Comparison of ENCODE assay signal across 8 cellular contexts in genomic region chr3:58414538-58415197, GRCh38. TPM values are rescaled to one million over a fixed set of nuclear protein-coding genes. Genes with fewer than 3 reads are reported as not detected.
DNase-seq lines count a peak whose midpoint lies in the region; ATAC-seq, FAIRE-seq and TF ChIP-seq lines count a peak whose summit lies in the region.

No MANE protein-coding gene starts in this region.

- no TSS peak for BruUV-seq in GM12878 (replicated peaks; lab: Mats Ljungman, UMichigan)

- peak; percentile 74 for ATAC-seq in GM12878

- peak; percentile 80 for TF ChIP-seq RAD21 in GM12878 (IDR thresholded peaks at IDR 0.05; ENCODE audit: insufficient read depth, low read depth, low read length)

- intact Hi-C loops in GM12878 (cut with micrococcal nuclease; ENCODE audit: unreplicated experiment) = loop anchor here (1.0 to 5.0 kb wide), 4 partner anchors 81 to 227 kb away; partner anchors contain the start of genes HTD2 and RPP14

- H3K9ac ChIP-seq in SK-N-MC (ENCODE audit: insufficient read length) (no peak overlapping the region), GM12878 (ENCODE audit: control insufficient read depth, insufficient read depth, low read length) (no peak overlapping the region)

- no peak overlapping the region for H3K4me2 ChIP-seq in GM12878 (ENCODE audit: control insufficient read depth, insufficient read depth)

- peaks cover 9% of the 10 kb centered on the region for H3K4me1 ChIP-seq in GM12878 (ENCODE audit: control insufficient read depth, insufficient read depth, low read length)

- peak; percentile 84 for FAIRE-seq in GM12878 (lab: Jason Lieb, UNC)

- TF ChIP-seq EP300 in GM12878 (IDR thresholded peaks at IDR 0.05; ENCODE audit: borderline replicate concordance in 1 of 2, control insufficient read depth in 1 of 2, low read depth in 2 of 2, low read length in 2 of 2) = no peak

- H3K4me3 ChIP-seq in SK-N-MC = no peak overlapping the region
- H3K4me3 ChIP-seq in GM12878 = no peak overlapping the region

- CTCF ChIA-PET in GM12878 (lab: Yijun Ruan, JAX) = interaction anchor here (0.7 to 5.9 kb wide), 26 partner anchors 9 to 695 kb away, joined by 3 to 112 read pairs (median 5); partner anchors contain the start of genes HTD2, KCTD6, PDHB and PXK

- in situ Hi-C loops in KBM-7 (cut with MboI; ENCODE audit: low pct_unique_long_range_greater_than_20kb, low sequenced_read_pairs) (no loop called here), GM12878 (cut with MboI) (loop anchor here (5.0 kb wide), 2 partner anchors 87 to 232 kb away; no protein-coding TSS in a partner anchor)

- RAD21 ChIA-PET in GM12878 (lab: Charles Lee; ENCODE audit: unreplicated experiment) = interaction anchor here (1.0 to 2.9 kb wide), 9 partner anchors 16 to 236 kb away, joined by 3 to 35 read pairs (median 5); partner anchors contain the start of genes HTD2 and RPP14

- SMC1A ChIA-PET in GM12878 (lab: Charles Lee; ENCODE audit: uncharacterized antibody, unreplicated experiment) = interaction anchor here (0.7 to 7.5 kb wide), 20 partner anchors 9 to 238 kb away, joined by 3 to 81 read pairs (median 6); partner anchors contain the start of genes HTD2, PDHB, PXK and RPP14

- DNase-seq in NCI-H1092 treated with DMSO at 0.1 percent for 48 hours (lab: John Stamatoyannopoulos, UW) = peak; percentile 24
- DNase-seq in NCI-H1092 (lab: John Stamatoyannopoulos, UW) = no peak
- peak; percentile 84 for DNase-seq in KBM-7
- DNase-seq in SK-N-MC (ENCODE audit: low read depth, low spot score) = peak; percentile 14
- DNase-seq in GM12878 (ENCODE audit: low read depth, low spot score) = no peak
- peak; percentile 41 for DNase-seq in iPS-NIHi11 (ENCODE audit: low spot score)
- DNase-seq in stimulated activated CD4-positive, alpha-beta T cell treated with anti-CD3 and anti-CD28 coated beads, Interleukin-15, amount 100 ng/mL, for 24 hours = peak; percentile 58
- DNase-seq in cortex of kidney (lab: John Stamatoyannopoulos, UW) = no peak

- H3K36me3 ChIP-seq in SK-N-MC (ENCODE audit: insufficient read depth, low read length) = no peaks in the 10 kb centered on the region
- H3K36me3 ChIP-seq in GM12878 (ENCODE audit: control insufficient read depth in 2 of 2, insufficient read depth in 2 of 2, low read length in 1 of 2) = peaks cover 0 to 4% of the 10 kb centered on the region in 2 experiments; a peak in 3 of 4 replicates

- H4K20me1 ChIP-seq in GM12878 (ENCODE audit: control insufficient read depth, insufficient read depth) = no peaks in the 10 kb centered on the region

- H3K9me3 ChIP-seq in SK-N-MC (ENCODE audit: low read depth, low read length) (no peaks in the 10 kb centered on the region), GM12878 (replicated peaks; ENCODE audit: control insufficient read depth, insufficient read depth, low read length) (no peaks in the 10 kb centered on the region)

- no peaks in the 10 kb centered on the region for H3K27me3 ChIP-seq in GM12878 (replicated peaks in 1 of 2; ENCODE audit: control insufficient read depth in 2 of 2, insufficient read depth in 2 of 2, low read length in 1 of 2)

- peak; percentile 63 to 72 (median 71) for TF ChIP-seq CTCF in GM12878 (IDR thresholded peaks at IDR 0.05 in 2 of 3, conservative IDR thresholded peaks at IDR 0.05 in 1 of 3; ENCODE audit: control insufficient read depth in 2 of 3, extremely low read depth in 1 of 3, insufficient read depth in 1 of 3, low read depth in 3 of 3, low read length in 3 of 3)

- H3K27ac ChIP-seq in SK-N-MC (no peak overlapping the region), GM12878 (ENCODE audit: control insufficient read depth, insufficient read depth) (no peak overlapping the region)

- no peak for TF ChIP-seq POLR2A in GM12878 (IDR thresholded peaks at IDR 0.05; ENCODE audit: low read depth, low read length)

- POLR2A ChIA-PET in GM12878 (lab: Charles Lee) = interaction anchor here (0.8 to 0.9 kb wide), 2 partner anchors 9 to 15 kb away, joined by 3 read pairs; no protein-coding TSS in a partner anchor

- no peak overlapping the region for H2AFZ ChIP-seq in GM12878 (ENCODE audit: control insufficient read depth, low read depth, low read length)

- no peaks in the 10 kb centered on the region for H3K79me2 ChIP-seq in GM12878 (ENCODE audit: control insufficient read depth, insufficient read depth, low read length)

TF ChIP-seq in GM12878, 131 proteins besides CTCF, POLR2A, EP300 and RAD21 (continues in another document):
- TF ChIP-seq SREBF1 (IDR thresholded peaks at IDR 0.05; ENCODE audit: low read length) = no peak
- 0 out of 2 replicates have a peak, but pooled peaks have one; percentile 25 for TF ChIP-seq FOXM1 (IDR thresholded peaks at IDR 0.05; ENCODE audit: low read depth, low read length)
- no peak for TF ChIP-seq BRCA1 (IDR thresholded peaks at IDR 0.05; ENCODE audit: low read depth, low read length)
- TF ChIP-seq TCF7 (IDR thresholded peaks at IDR 0.05; ENCODE audit: borderline replicate concordance) = no peak
- no peak for TF ChIP-seq RB1 (IDR thresholded peaks at IDR 0.05; ENCODE audit: borderline replicate concordance)
- TF ChIP-seq STAT1 (conservative IDR thresholded peaks at IDR 0.05) = 0 out of 2 replicates have a peak, but pooled peaks have one; percentile 41
- TF ChIP-seq ZSCAN29 (IDR thresholded peaks at IDR 0.05) = no peak
- peak; percentile 33; the same call in 1 of the 2 replicates for TF ChIP-seq YY1 (IDR thresholded peaks at IDR 0.05; ENCODE audit: low read depth, low read length)
- TF ChIP-seq, protein P1, sequence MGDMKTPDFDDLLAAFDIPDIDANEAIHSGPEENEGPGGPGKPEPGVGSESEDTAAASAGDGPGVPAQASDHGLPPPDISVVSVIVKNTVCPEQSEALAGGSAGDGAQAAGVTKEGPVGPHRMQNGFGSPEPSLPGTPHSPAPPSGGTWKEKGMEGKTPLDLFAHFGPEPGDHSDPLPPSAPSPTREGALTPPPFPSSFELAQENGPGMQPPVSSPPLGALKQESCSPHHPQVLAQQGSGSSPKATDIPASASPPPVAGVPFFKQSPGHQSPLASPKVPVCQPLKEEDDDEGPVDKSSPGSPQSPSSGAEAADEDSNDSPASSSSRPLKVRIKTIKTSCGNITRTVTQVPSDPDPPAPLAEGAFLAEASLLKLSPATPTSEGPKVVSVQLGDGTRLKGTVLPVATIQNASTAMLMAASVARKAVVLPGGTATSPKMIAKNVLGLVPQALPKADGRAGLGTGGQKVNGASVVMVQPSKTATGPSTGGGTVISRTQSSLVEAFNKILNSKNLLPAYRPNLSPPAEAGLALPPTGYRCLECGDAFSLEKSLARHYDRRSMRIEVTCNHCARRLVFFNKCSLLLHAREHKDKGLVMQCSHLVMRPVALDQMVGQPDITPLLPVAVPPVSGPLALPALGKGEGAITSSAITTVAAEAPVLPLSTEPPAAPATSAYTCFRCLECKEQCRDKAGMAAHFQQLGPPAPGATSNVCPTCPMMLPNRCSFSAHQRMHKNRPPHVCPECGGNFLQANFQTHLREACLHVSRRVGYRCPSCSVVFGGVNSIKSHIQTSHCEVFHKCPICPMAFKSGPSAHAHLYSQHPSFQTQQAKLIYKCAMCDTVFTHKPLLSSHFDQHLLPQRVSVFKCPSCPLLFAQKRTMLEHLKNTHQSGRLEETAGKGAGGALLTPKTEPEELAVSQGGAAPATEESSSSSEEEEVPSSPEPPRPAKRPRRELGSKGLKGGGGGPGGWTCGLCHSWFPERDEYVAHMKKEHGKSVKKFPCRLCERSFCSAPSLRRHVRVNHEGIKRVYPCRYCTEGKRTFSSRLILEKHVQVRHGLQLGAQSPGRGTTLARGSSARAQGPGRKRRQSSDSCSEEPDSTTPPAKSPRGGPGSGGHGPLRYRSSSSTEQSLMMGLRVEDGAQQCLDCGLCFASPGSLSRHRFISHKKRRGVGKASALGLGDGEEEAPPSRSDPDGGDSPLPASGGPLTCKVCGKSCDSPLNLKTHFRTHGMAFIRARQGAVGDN (IDR thresholded peaks at IDR 0.05) = no peak
- peak; percentile 90 for TF ChIP-seq SMC3 (IDR thresholded peaks at IDR 0.05; ENCODE audit: borderline replicate concordance, low read length)
- TF ChIP-seq NFYA (IDR thresholded peaks at IDR 0.05; ENCODE audit: borderline replicate concordance, low read depth, low read length) = no peak
- no peak for TF ChIP-seq NR2C2 (IDR thresholded peaks at IDR 0.05; ENCODE audit: borderline replicate concordance, control insufficient read depth, insufficient read length, low read depth)
- TF ChIP-seq LARP7 (IDR thresholded peaks at IDR 0.05) = no peak
- TF ChIP-seq, protein P2, sequence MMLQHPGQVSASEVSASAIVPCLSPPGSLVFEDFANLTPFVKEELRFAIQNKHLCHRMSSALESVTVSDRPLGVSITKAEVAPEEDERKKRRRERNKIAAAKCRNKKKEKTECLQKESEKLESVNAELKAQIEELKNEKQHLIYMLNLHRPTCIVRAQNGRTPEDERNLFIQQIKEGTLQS (IDR thresholded peaks at IDR 0.05; ENCODE audit: borderline replicate concordance, extremely low read depth, low read depth, low read length) = no peak
- no peak for TF ChIP-seq FOXK2 (IDR thresholded peaks at IDR 0.05)

RNA-seq across cellular contexts. Expression of gene PDHB, which starts 19.0 kb away (rescaled TPM):
- total RNA-seq in GM12878 (2013; cell fraction: nucleolus; rRNA removed) = 50.9 and 55.7 TPM in 2 replicates
- total RNA-seq in GM12878 (2014; rRNA removed) = 68.6 and 83.4 TPM in 2 replicates
- total RNA-seq in GM12878 (2014; rRNA removed; fragmentation: Illumina TruSeq; extraction: Trizol) = 83.2 and 85.3 TPM in 2 replicates
- total RNA-seq in GM12878 (2021) = 62.9 and 65.5 TPM in 2 replicates
- polyA plus RNA-seq in GM12878 (2011; ENCODE audit: low read depth) = 32.4 TPM
- polyA plus RNA-seq in GM12878 (2011; rRNA removed) = 92.2 and 121 TPM in 2 replicates
- polyA plus RNA-seq in GM12878 (2011; cell fraction: cytosol; rRNA removed) = 48.6 and 54.9 TPM in 2 replicates
- 33.9 and 44.6 TPM in 2 replicates for polyA plus RNA-seq in GM12878 (2011; cell fraction: nucleus; rRNA removed)
- polyA plus RNA-seq in GM12878 (2012) = 38.7 and 47.0 TPM in 2 replicates
- 76.5 and 84.2 TPM in 2 replicates for polyA plus RNA-seq in GM12878 (2014; fragmentation: Illumina TruSeq; extraction: Trizol)
- 100 to 1,000 TPM; 167 to 224 TPM for polyA plus RNA-seq in GM12878 (2014; fragmentation: Nextera tagmentation; extraction: Ambion mirVana)
- polyA plus RNA-seq in GM12878 (2014; rRNA removed) = 68.3 and 94.2 TPM in 2 replicates
- polyA plus RNA-seq in GM12878 (2016; fragmentation: Nextera tagmentation; extraction: Ambion mirVana) = 100 to 1,000 TPM; 120 to 123 TPM
- 36.3 and 42.7 TPM in 2 replicates for polyA minus RNA-seq in GM12878 (2011; rRNA and poly(A)+ RNA removed)
- 13.9 and 20.2 TPM in 2 replicates for polyA minus RNA-seq in GM12878 (2011; cell fraction: cytosol; rRNA and poly(A)+ RNA removed)
- polyA minus RNA-seq in GM12878 (2011; cell fraction: nucleus; rRNA and poly(A)+ RNA removed) = 18.6 and 28.8 TPM in 2 replicates

Comparison
In these comparisons a context has a peak if more than half of its experiments do, and no peak if none do; other contexts are left out.
1. DNase-seq: peak in NCI-H1092 treated with DMSO at 0.1 percent for 48 hours (single experiment), KBM-7 (single experiment), SK-N-MC (single experiment), iPS-NIHi11 (single experiment) and stimulated activated CD4-positive, alpha-beta T cell treated with anti-CD3 and anti-CD28 coated beads, Interleukin-15, amount 100 ng/mL, for 24 hours (single experiment); none in NCI-H1092 (single experiment), GM12878 (single experiment) and cortex of kidney (single experiment).